Comparison of ENCODE assay signal across 30 cellular contexts in genomic region chr17:30854146-30854545, GRCh38.
"Had no signal": no experiment of that assay in that cellular context is flagged by ENCODE, and none has a peak within 500 bp of the region (broad histone marks: within the 10 kb centered on the region; RNA-seq: fewer than 3 reads in every experiment).

No MANE protein-coding gene starts in this region.

- DNase-seq: activated CD4-positive, alpha-beta memory T cell treated with anti-CD3 and anti-CD28 coated beads, Interleukin-2, amount 10 ng/mL, durations not matched to agents 7 days and 5 days; activated CD4-positive, alpha-beta T cell treated with anti-CD3 and anti-CD28 coated beads for 1 hour; activated CD4-positive, alpha-beta T cell treated with anti-CD3 and anti-CD28 coated beads for 4 hours; activated CD4-positive, alpha-beta T cell treated with anti-CD3 and anti-CD28 coated beads, Interleukin-2, amount 10 ng/mL, durations not matched to agents 7 days and 5 days; activated CD4-positive, alpha-beta T cell treated with anti-CD3 and anti-CD28 coated beads, Interleukin-2, amount 50 U/mL, for 4 hours; activated CD8-positive, alpha-beta memory T cell treated with anti-CD3 and anti-CD28 coated beads, Interleukin-2, amount 50 U/mL, for 48 hours; activated gamma-delta T cell; activated naive CD4-positive, alpha-beta T cell; activated naive CD4-positive, alpha-beta T cell treated with anti-CD3 and anti-CD28 coated beads, Interleukin-2, amount 10 ng/mL, durations not matched to agents 7 days and 5 days; activated naive CD8-positive, alpha-beta T cell treated with anti-CD3 and anti-CD28 coated beads, Interleukin-2, amount 10 ng/mL, durations not matched to agents 7 days and 5 days; activated T-cell treated with anti-CD3 and anti-CD28 coated beads for 4 hours; activated T-cell treated with anti-CD3 and anti-CD28 coated beads, Interleukin-2, amount 50 U/mL, for 24 hours; activated T-cell treated with anti-CD3 and anti-CD28 coated beads, Interleukin-2, amount 50 U/mL, for 72 hours; central memory CD4-positive, alpha-beta T cell; cerebellar nuclear complex; dorsolateral prefrontal cortex; effector memory CD4-positive, alpha-beta T cell; endodermal cell; erythroblast; foreskin keratinocyte; heart right ventricle; T-helper 1 cell; T-helper 17 cell; T1000 had no signal

- H3K27me3 ChIP-seq: ascending aorta, breast epithelium, cardiac muscle cell, dorsolateral prefrontal cortex, esophagus muscularis mucosa, foreskin keratinocyte, gastroesophageal sphincter, heart right ventricle had no signal

- H3K9me3 ChIP-seq: ascending aorta, breast epithelium, esophagus muscularis mucosa, gastroesophageal sphincter, heart right ventricle had no signal

- H3K27ac ChIP-seq: ascending aorta, breast epithelium, cardiac muscle cell, coronary artery, dorsolateral prefrontal cortex, esophagus muscularis mucosa, foreskin keratinocyte, gastroesophageal sphincter, heart right ventricle had no signal

- H3K4me1 ChIP-seq: ascending aorta, breast epithelium, esophagus muscularis mucosa, foreskin keratinocyte, gastroesophageal sphincter, heart right ventricle had no signal

- H3K36me3 ChIP-seq: ascending aorta, breast epithelium, gastroesophageal sphincter had no signal

- H3K4me3 ChIP-seq: ascending aorta, breast epithelium, cardiac muscle cell, coronary artery, dorsolateral prefrontal cortex, esophagus muscularis mucosa, gastroesophageal sphincter, heart right ventricle had no signal
